In the genomic region with DNA sequence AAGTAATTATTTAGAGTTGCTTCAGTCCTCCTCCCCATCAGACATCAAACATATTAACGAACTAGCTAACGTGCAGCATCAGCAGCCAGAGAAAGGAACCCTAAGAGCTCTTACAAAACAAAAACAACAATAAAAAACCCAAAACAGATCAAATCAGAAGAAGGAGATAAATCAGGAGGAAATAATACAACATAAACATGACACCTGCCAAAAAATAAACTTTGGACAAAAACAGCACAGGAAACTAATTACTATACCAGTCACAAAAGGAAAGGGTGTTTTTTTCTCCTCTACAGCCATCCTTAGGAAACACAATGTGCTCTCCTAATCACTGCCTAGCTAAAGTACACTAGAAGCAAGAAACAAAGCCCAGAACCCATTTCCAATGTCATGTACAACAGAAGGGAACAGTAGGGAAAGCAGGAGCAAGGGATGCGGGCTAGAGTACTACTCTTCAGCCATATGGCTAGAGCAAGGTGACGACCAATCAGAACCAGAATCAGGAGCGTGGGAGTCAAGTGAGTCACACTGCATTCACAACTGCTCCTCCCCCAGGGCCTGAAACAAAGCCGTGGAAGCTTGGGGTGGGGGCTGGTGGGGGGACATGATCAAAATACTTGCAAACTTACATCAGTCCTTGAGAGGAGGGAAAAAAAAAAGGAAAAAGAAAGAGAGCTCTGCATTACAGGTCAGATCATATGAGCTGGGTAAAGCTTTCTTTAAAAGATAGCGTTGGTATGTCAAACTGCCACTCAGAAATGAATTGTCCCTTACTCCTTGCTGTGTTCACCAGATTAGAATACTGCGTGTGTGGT, we compare ENCODE assay signal across 9 cellular contexts.
DNase-seq lines count a peak whose midpoint lies in the region; FAIRE-seq and TF ChIP-seq lines count a peak whose summit lies in the region.
"Had no signal": no experiment of that assay in that cellular context is flagged by ENCODE, and none has a peak within 500 bp of the region (broad histone marks: within the 10 kb centered on the region; RNA-seq: fewer than 3 reads in every experiment).

No MANE protein-coding gene starts in this region.

- intact Hi-C loops in lower leg skin (cut with DNase I; ENCODE audit: low total_unique reads): no loop called here

- 51 to 59% methylated on average over 8 of the region's 8 CpGs for WGBS in lower leg skin, 2 donors

- no peak for TF ChIP-seq POLR2A in lower leg skin (IDR thresholded peaks at IDR 0.05)

- peak; percentile 86 for FAIRE-seq in HTR-8/SVneo (lab: Jason Lieb, UNC)
- FAIRE-seq: GM12878 had no signal

- no peak overlapping the region for H3K4me3 ChIP-seq in adipocyte (ENCODE audit: low read length)
- no peak overlapping the region for H3K4me3 ChIP-seq in lower leg skin (ENCODE audit: low read depth, poor library complexity, severe bottlenecking)
- H3K4me3 ChIP-seq: GM12878 had no signal

- peak; percentile 75 for DNase-seq in AG08395 (ENCODE audit: low spot score)
- DNase-seq in HTR-8/SVneo (ENCODE audit: insufficient read length, low spot score): peak; percentile 81
- peak; percentile 82 for DNase-seq in adipocyte (ENCODE audit: low read depth)
- peak; percentile 87 for DNase-seq in iPS-NIHi7 (ENCODE audit: extremely low spot score)
- DNase-seq in stimulated activated CD8-positive, alpha-beta memory T cell treated with anti-CD3 and anti-CD28 coated beads, Interleukin-4, amount 100 ng/mL, for 48 hours: peak; percentile 61
- no peak for DNase-seq in lower leg skin (ENCODE audit: low spot score in 2 of 2)
- DNase-seq in DMS53 (lab: John Stamatoyannopoulos, UW): no peak
- DNase-seq in activated gamma-delta T cell (lab: John Stamatoyannopoulos, UW): no peak

- no peak overlapping the region for H3K9ac ChIP-seq in adipocyte (ENCODE audit: low read length)

- peaks cover 18% of the 10 kb centered on the region for H3K4me1 ChIP-seq in adipocyte (ENCODE audit: control insufficient read depth, insufficient read depth, low read length)

- H3K27me3 ChIP-seq in adipocyte (replicated peaks; ENCODE audit: control insufficient read depth, insufficient read depth, low read length): no peaks in the 10 kb centered on the region

- TF ChIP-seq CTCF in lower leg skin (IDR thresholded peaks at IDR 0.05): no peak

- peaks cover 16% of the 10 kb centered on the region for H3K36me3 ChIP-seq in adipocyte (ENCODE audit: control insufficient read depth, insufficient read depth, low read length, severe bottlenecking)

- H3K9me3 ChIP-seq in adipocyte (ENCODE audit: control insufficient read depth, low read length): no peaks in the 10 kb centered on the region

Comparison
In these comparisons a context has a peak if more than half of its experiments do, and no peak if none do; other contexts are left out.
1. DNase-seq: peak in AG08395 (single experiment), HTR-8/SVneo (single experiment), adipocyte (single experiment), iPS-NIHi7 (single experiment) and stimulated activated CD8-positive, alpha-beta memory T cell treated with anti-CD3 and anti-CD28 coated beads, Interleukin-4, amount 100 ng/mL, for 48 hours (single experiment); none in lower leg skin (0 of 2), DMS53 (single experiment) and activated gamma-delta T cell (single experiment).